In the genomic region with DNA sequence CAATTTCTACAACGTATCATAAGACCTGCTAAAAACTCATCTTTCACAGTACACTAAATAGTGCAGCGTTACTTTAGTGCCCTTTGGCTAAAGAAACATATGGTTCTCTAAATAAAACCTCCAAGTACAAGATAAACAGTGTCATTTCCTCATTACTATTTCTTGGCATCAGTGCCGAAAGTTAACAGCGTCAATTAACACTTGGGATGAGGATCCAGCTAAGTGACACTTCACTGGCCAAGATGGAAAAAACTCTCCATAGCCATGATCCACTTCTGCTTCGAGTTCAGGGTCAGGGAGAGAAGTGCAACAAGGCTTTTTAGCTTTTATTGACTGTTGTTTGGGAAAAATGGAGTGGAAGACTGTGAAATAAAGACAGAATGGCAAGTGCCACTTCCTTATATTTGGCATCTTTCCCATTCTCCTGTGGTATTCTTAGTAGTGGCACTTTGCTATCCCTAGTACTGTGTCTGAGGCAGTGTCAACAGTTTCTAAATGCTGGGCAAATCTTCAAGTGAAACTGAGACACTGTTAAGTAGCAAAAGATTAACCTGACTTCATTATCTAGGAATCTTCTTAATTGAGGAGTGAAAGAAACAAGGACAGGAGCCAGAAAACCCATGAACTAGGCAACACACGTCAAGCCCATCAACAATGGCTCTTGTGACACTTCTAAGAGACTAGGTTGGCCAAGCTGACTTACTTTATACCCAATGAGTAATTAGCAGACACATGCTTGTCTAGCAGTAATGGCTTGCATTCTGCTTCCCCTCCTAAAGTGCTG, we compare ENCODE assay signal across 15 cellular contexts.
DNase-seq lines count a peak whose midpoint lies in the region; ATAC-seq and TF ChIP-seq lines count a peak whose summit lies in the region.
"Had no signal": no experiment of that assay in that cellular context is flagged by ENCODE, and none has a peak within 500 bp of the region (broad histone marks: within the 10 kb centered on the region; RNA-seq: fewer than 3 reads in every experiment).

No MANE protein-coding gene starts in this region.

- H3K4me3 ChIP-seq in colonic mucosa = no peak overlapping the region

- no peaks in the 10 kb centered on the region for H3K27me3 ChIP-seq in colonic mucosa
- H3K27me3 ChIP-seq: foreskin keratinocyte had no signal

- H3K27ac ChIP-seq in colonic mucosa = peak overlapping the region; percentile 30
- H3K27ac ChIP-seq: foreskin keratinocyte had no signal

- peak; percentile 27 for ATAC-seq in left lobe of liver
- ATAC-seq: foreskin keratinocyte; naive thymus-derived CD4-positive, alpha-beta T cell had no signal

- DNase-seq in G401 (ENCODE audit: low spot score) (peak; percentile 69), NCI-H2107 (lab: John Stamatoyannopoulos, UW) (peak; percentile 55), colonic mucosa (peak; percentile 36), left lobe of liver (ENCODE audit: low spot score) (no peak), COLO829 (ENCODE audit: low spot score) (no peak), OCI-M1 (lab: John Stamatoyannopoulos, UW) (no peak), RKO (ENCODE audit: low spot score) (no peak)
- DNase-seq in activated CD4-positive, alpha-beta T cell treated with anti-CD3 and anti-CD28 coated beads, Interleukin-2, amount 50 U/mL, for 48 hours = no peak
- DNase-seq: activated CD4-positive, alpha-beta T cell treated with anti-CD3 and anti-CD28 coated beads for 48 hours; AML-193; amniotic stem cell; foreskin keratinocyte; islet precursor cell; naive thymus-derived CD4-positive, alpha-beta T cell; stimulated activated CD4-positive, alpha-beta T cell treated with anti-CD3 and anti-CD28 coated beads, Interleukin-4, amount 100 ng/mL, for 1 hour had no signal

- H3K4me1 ChIP-seq in colonic mucosa = peaks cover 7% of the 10 kb centered on the region
- H3K4me1 ChIP-seq: foreskin keratinocyte had no signal

- no peak for TF ChIP-seq CTCF in colonic mucosa (IDR thresholded peaks at IDR 0.05)

- intact Hi-C loops in colonic mucosa (cut with DNase I) = no loop called here

- H3K36me3 ChIP-seq in colonic mucosa = no peaks in the 10 kb centered on the region

- no peaks in the 10 kb centered on the region for H3K9me3 ChIP-seq in colonic mucosa

- no peak overlapping the region for H3K9ac ChIP-seq in colonic mucosa (ENCODE audit: low read depth in 2 of 2, low read length in 2 of 2)

- in situ Hi-C loops in G401 (cut with HindIII; ENCODE audit: low sequenced_read_pairs) = no loop called here

Comparison
In these comparisons a context has a peak if more than half of its experiments do, and no peak if none do; other contexts are left out.
1. DNase-seq: peak in G401 (single experiment), NCI-H2107 (single experiment) and colonic mucosa (single experiment); none in left lobe of liver (single experiment), COLO829 (single experiment), OCI-M1 (single experiment), activated CD4-positive, alpha-beta T cell treated with anti-CD3 and anti-CD28 coated beads, Interleukin-2, amount 50 U/mL, for 48 hours (0 of 2) and RKO (single experiment).